In the genomic region with DNA sequence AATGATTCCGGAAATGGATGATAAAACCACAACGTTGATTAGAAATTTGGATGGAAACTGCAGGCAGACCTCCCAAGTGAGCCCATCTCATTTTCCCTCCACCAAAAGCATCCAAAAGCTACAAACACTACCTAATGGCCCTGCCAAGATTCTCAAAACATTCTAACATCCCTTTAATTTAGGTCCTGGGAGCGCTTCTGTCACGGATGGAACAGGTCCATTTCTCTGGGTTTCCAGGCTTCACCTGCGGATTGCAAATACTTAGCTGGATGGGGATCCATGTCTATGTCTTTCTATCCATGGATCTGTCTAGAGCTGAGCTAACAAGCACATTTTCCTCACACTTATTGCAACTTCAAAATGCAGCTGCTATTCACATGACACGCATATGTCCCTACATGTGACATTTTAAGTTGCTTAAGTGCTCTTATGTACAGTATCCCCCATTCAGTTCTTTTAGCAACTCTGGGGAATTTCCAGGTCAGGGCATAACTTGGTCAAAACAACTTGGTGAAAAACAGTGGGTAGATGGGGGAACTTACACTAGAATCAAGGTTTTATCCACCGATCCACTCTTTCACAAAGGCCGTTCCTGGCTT, we compare ENCODE assay signal across 16 cellular contexts.
DNase-seq lines count a peak whose midpoint lies in the region; ATAC-seq, FAIRE-seq and TF ChIP-seq lines count a peak whose summit lies in the region.
"Had no signal": no experiment of that assay in that cellular context is flagged by ENCODE, and none has a peak within 500 bp of the region (broad histone marks: within the 10 kb centered on the region; RNA-seq: fewer than 3 reads in every experiment).

No MANE protein-coding gene starts in this region.

- H3K27me3 ChIP-seq in MG63, result no peaks in the 10 kb centered on the region
- no peaks in the 10 kb centered on the region for H3K27me3 ChIP-seq in endothelial cell of umbilical vein (ENCODE audit: control insufficient read depth in 2 of 2, insufficient read depth in 2 of 2, low read length in 2 of 2)
- H3K27me3 ChIP-seq in right lobe of liver, result no peaks in the 10 kb centered on the region
- H3K27me3 ChIP-seq in smooth muscle cell (ENCODE audit: low read depth), result no peaks in the 10 kb centered on the region
- H3K27me3 ChIP-seq: ovary had no signal

- H3K9me3 ChIP-seq in MG63 (no peaks in the 10 kb centered on the region), endothelial cell of umbilical vein (replicated peaks; ENCODE audit: control insufficient read depth, insufficient read depth, low read length) (no peaks in the 10 kb centered on the region), right lobe of liver (no peaks in the 10 kb centered on the region), smooth muscle cell (replicated peaks; ENCODE audit: low read depth) (no peaks in the 10 kb centered on the region)
- H3K9me3 ChIP-seq: ovary had no signal

- TF ChIP-seq CTCF in endothelial cell of umbilical vein (IDR thresholded peaks at IDR 0.05; ENCODE audit: extremely low read depth in 1 of 2, insufficient read depth in 1 of 2, low read depth in 1 of 2, low read length in 2 of 2) (no peak), right lobe of liver (IDR thresholded peaks at IDR 0.05) (no peak), smooth muscle cell (IDR thresholded peaks at IDR 0.05; ENCODE audit: borderline replicate concordance, insufficient read depth, poor library complexity, severe bottlenecking) (no peak)

- no peak for DNase-seq in MG63
- DNase-seq in endothelial cell of umbilical vein (ENCODE audit: low read depth, low spot score), result peak; percentile 44
- DNase-seq in right lobe of liver, result no peak
- DNase-seq in smooth muscle cell (lab: John Stamatoyannopoulos, UW; ENCODE audit: unreplicated experiment), result no peak
- DNase-seq in NCI-H1417 treated with DMSO at 0.1 percent for 48 hours (lab: John Stamatoyannopoulos, UW), result no peak
- no peak for DNase-seq in GDM1 (lab: John Stamatoyannopoulos, UW)
- DNase-seq in cerebellum (ENCODE audit: low spot score), result no peak
- DNase-seq: activated naive CD4-positive, alpha-beta T cell treated with anti-CD3 and anti-CD28 coated beads, Interleukin-2, amount 10 ng/mL, durations not matched to agents 7 days and 5 days; cortex of kidney; DMS53; glutamatergic neuron; NCI-H146; NCI-H510A treated with DMSO at 0.1 percent for 48 hours had no signal

- H3K9ac ChIP-seq in endothelial cell of umbilical vein (replicated peaks; ENCODE audit: extremely low read depth, insufficient read depth, low read length) (peak overlapping the region; percentile 28), smooth muscle cell (ENCODE audit: low read depth) (no peak overlapping the region)

- 48% methylated on average over 5 of the region's 8 CpGs for WGBS in right lobe of liver (ENCODE audit: insufficient coverage, low coverage, low lambda C conversion rate, missing lambda C conversion rate)
- 81% methylated on average over 8 of the region's 8 CpGs for WGBS in smooth muscle cell (ENCODE audit: low lambda C conversion rate)

- no peaks in the 10 kb centered on the region for H3K36me3 ChIP-seq in MG63
- H3K36me3 ChIP-seq in endothelial cell of umbilical vein (ENCODE audit: control insufficient read depth in 2 of 2, extremely low read depth in 1 of 2, insufficient read depth in 2 of 2, low read length in 2 of 2), result peaks cover 0 to 4% of the 10 kb centered on the region in 2 experiments
- no peaks in the 10 kb centered on the region for H3K36me3 ChIP-seq in right lobe of liver
- H3K36me3 ChIP-seq in smooth muscle cell (ENCODE audit: low read depth), result peaks cover 5% of the 10 kb centered on the region
- H3K36me3 ChIP-seq: ovary had no signal

- H2AFZ ChIP-seq in endothelial cell of umbilical vein (ENCODE audit: low read depth, low read length), result no peak overlapping the region
- no peak overlapping the region for H2AFZ ChIP-seq in smooth muscle cell (ENCODE audit: low read depth)

- dilution Hi-C loops in endothelial cell of umbilical vein (cut with MboI; ENCODE audit: extremely low pct_ligation_motif_present, low sequenced_read_pairs), result no loop called here

- CTCF ChIA-PET in endothelial cell of umbilical vein (lab: Charles Lee), result interaction anchor here (0.8 to 5.9 kb wide), 5 partner anchors 10 to 178 kb away, joined by 3 to 48 read pairs (median 4); no protein-coding TSS in a partner anchor

- H3K9me1 ChIP-seq in endothelial cell of umbilical vein (replicated peaks; ENCODE audit: control insufficient read depth, extremely low read depth, insufficient read depth, low read length), result no peaks in the 10 kb centered on the region

- H4K20me1 ChIP-seq in endothelial cell of umbilical vein (replicated peaks; ENCODE audit: control insufficient read depth, extremely low read depth, insufficient read depth, low read length) (no peaks in the 10 kb centered on the region), smooth muscle cell (ENCODE audit: low read depth) (peaks cover 97% of the 10 kb centered on the region)

- intact Hi-C loops in endothelial cell of umbilical vein (cut with micrococcal nuclease) (loop anchor here (1.0 to 2.0 kb wide), 4 partner anchors 13 to 176 kb away; a partner anchor contains a TSS), right lobe of liver (cut with DNase I) (no loop called here)

- peak overlapping the region; percentile 90 for H3K27ac ChIP-seq in endothelial cell of umbilical vein (ENCODE audit: insufficient read depth, low read depth, low read length)
- peak overlapping the region; percentile 6 to 63 (median 10) for H3K27ac ChIP-seq in right lobe of liver
- peak overlapping the region; percentile 59 for H3K27ac ChIP-seq in smooth muscle cell (ENCODE audit: low read depth)

- no peak for ATAC-seq in right lobe of liver
- ATAC-seq in HG02759 (IDR thresholded peaks at IDR 0.05; ENCODE audit: unreplicated experiment), result no peak
- ATAC-seq: K562 had no signal

- H3K4me3 ChIP-seq in MG63, result peak overlapping the region; percentile 37
- no peak overlapping the region for H3K4me3 ChIP-seq in endothelial cell of umbilical vein (replicated peaks in 1 of 3; ENCODE audit: insufficient read depth in 1 of 3, low read depth in 1 of 3, low read length in 3 of 3)
- H3K4me3 ChIP-seq in right lobe of liver, result no peak overlapping the region
- H3K4me3 ChIP-seq in smooth muscle cell, result no peak overlapping the region
- H3K4me3 ChIP-seq: K562, ovary had no signal

- peaks cover 87% of the 10 kb centered on the region for H3F3A ChIP-seq in smooth muscle cell (ENCODE audit: low read depth)

- POLR2A ChIA-PET in endothelial cell of umbilical vein (lab: Charles Lee), result no interaction called here

- TF ChIP-seq POLR2A in endothelial cell of umbilical vein (IDR thresholded peaks at IDR 0.05; ENCODE audit: low read depth, low read length) (no peak), right lobe of liver (IDR thresholded peaks at IDR 0.05) (no peak)

- H3K4me1 ChIP-seq in endothelial cell of umbilical vein (ENCODE audit: control insufficient read depth, extremely low read depth, insufficient read depth, low read length) (peaks cover 31% of the 10 kb centered on the region), right lobe of liver (no peaks in the 10 kb centered on the region), smooth muscle cell (ENCODE audit: low read depth) (peaks cover 29% of the 10 kb centered on the region)

- H3K4me2 ChIP-seq in endothelial cell of umbilical vein (ENCODE audit: insufficient read depth, low read length) (peak overlapping the region; percentile 58), smooth muscle cell (peak overlapping the region; percentile 6)

- no TSS peak for BruUV-seq in endothelial cell of umbilical vein (replicated peaks; lab: Mats Ljungman, UMichigan)

- peak; percentile 28 for FAIRE-seq in endothelial cell of umbilical vein (lab: Jason Lieb, UNC)
- FAIRE-seq: K562 had no signal

- H3K79me2 ChIP-seq in endothelial cell of umbilical vein (ENCODE audit: control insufficient read depth, insufficient read depth, low read length), result peaks cover 2% of the 10 kb centered on the region
- peaks cover 97% of the 10 kb centered on the region for H3K79me2 ChIP-seq in smooth muscle cell (ENCODE audit: low read depth)

TF ChIP-seq in endothelial cell of umbilical vein, 7 proteins besides CTCF, POLR2A, EP300 and RAD21:
- no peak for TF ChIP-seq POLR2AphosphoS5 (IDR thresholded peaks at IDR 0.05; ENCODE audit: insufficient read depth, low read depth, low read length)
- TF ChIP-seq GATA2 (IDR thresholded peaks at IDR 0.05; ENCODE audit: insufficient read depth, insufficient read length, low read depth, low read length), result no peak
- no peak for TF ChIP-seq JUN (IDR thresholded peaks at IDR 0.05; ENCODE audit: borderline replicate concordance, insufficient read depth, insufficient read length, low read depth)
- TF ChIP-seq EZH2 (IDR thresholded peaks at IDR 0.05; ENCODE audit: borderline replicate concordance, low read depth, low read length, severe bottlenecking), result no peak
- TF ChIP-seq MYC (IDR thresholded peaks at IDR 0.05; ENCODE audit: low read depth, low read length), result no peak
- no peak for TF ChIP-seq FOS (IDR thresholded peaks at IDR 0.05; ENCODE audit: borderline replicate concordance, insufficient read depth, low read length)

Comparison
In these comparisons a context has a peak if more than half of its experiments do, and no peak if none do; other contexts are left out.
1. H3K27ac ChIP-seq: peak in every context shown above with its lines; median percentile 90 in endothelial cell of umbilical vein; 59 in smooth muscle cell; 10 in right lobe of liver.